In the genomic region with DNA sequence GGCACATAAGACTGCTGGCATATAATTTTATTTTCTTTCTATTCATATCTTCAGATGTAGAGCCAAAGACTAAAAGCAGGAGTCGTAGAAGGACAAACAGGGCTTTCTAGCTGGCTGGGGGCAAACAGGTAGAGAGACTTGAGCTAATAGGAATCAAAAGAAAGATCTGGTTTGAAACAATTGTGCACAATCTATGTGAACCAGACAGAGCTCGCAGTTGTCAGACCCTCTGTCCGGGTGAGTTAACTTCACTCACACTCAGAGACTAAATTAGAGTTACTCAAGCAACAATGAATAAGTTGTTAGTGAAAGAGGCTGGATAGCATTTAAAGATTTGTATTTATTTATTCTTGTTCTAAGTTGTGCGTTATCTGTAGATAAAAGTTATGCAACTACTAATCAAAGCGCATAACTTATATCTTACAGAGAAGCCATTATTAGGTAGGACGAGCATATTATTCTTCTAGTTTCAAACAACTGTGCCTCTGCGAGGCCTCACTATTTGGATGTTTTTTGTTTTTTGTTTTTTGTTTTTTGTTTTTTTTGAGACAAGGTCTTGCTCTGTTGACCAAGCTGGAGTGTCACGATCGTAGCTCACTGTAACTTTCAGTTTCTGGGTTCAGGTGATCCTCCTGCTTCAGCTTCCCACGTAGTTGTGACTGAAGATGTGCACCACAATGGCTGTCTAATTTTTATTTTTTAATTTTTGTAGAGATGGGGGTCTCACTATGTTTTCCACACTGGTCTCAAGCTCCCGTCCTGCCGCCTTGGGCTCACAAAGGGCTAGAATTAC, we compare ENCODE assay signal across 1 cellular context.
TF ChIP-seq lines count a peak whose summit lies in the region.

No MANE protein-coding gene starts in this region.

TF ChIP-seq in GM23338, 12 proteins besides CTCF, POLR2A, EP300 and RAD21 (continued from another document):
- TF ChIP-seq ZNF462 (CRISPR knock-in tag; IDR thresholded peaks at IDR 0.05) = no peak
- no peak for TF ChIP-seq NANOG (IDR thresholded peaks at IDR 0.05; ENCODE audit: borderline replicate concordance)
- TF ChIP-seq EZH2 (IDR thresholded peaks at IDR 0.05; ENCODE audit: low read depth, unreplicated experiment) = no peak
- no peak for TF ChIP-seq CREB1 (CRISPR knock-in tag; IDR thresholded peaks at IDR 0.05; ENCODE audit: low read depth)
- TF ChIP-seq ZNF331 (CRISPR knock-in tag; IDR thresholded peaks at IDR 0.05; ENCODE audit: low read depth) = no peak
- no peak for TF ChIP-seq ETS1 (IDR thresholded peaks at IDR 0.05)
- no peak for TF ChIP-seq POLR2AphosphoS5 (IDR thresholded peaks at IDR 0.05; ENCODE audit: low read depth)
- TF ChIP-seq, protein P1, sequence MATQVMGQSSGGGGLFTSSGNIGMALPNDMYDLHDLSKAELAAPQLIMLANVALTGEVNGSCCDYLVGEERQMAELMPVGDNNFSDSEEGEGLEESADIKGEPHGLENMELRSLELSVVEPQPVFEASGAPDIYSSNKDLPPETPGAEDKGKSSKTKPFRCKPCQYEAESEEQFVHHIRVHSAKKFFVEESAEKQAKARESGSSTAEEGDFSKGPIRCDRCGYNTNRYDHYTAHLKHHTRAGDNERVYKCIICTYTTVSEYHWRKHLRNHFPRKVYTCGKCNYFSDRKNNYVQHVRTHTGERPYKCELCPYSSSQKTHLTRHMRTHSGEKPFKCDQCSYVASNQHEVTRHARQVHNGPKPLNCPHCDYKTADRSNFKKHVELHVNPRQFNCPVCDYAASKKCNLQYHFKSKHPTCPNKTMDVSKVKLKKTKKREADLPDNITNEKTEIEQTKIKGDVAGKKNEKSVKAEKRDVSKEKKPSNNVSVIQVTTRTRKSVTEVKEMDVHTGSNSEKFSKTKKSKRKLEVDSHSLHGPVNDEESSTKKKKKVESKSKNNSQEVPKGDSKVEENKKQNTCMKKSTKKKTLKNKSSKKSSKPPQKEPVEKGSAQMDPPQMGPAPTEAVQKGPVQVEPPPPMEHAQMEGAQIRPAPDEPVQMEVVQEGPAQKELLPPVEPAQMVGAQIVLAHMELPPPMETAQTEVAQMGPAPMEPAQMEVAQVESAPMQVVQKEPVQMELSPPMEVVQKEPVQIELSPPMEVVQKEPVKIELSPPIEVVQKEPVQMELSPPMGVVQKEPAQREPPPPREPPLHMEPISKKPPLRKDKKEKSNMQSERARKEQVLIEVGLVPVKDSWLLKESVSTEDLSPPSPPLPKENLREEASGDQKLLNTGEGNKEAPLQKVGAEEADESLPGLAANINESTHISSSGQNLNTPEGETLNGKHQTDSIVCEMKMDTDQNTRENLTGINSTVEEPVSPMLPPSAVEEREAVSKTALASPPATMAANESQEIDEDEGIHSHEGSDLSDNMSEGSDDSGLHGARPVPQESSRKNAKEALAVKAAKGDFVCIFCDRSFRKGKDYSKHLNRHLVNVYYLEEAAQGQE (IDR thresholded peaks at IDR 0.05; ENCODE audit: unreplicated experiment) = no peak
- TF ChIP-seq ZNF114 (CRISPR knock-in tag; IDR thresholded peaks at IDR 0.05) = no peak
